Comparison of ENCODE assay signal across 1 cellular context in the genomic region with DNA sequence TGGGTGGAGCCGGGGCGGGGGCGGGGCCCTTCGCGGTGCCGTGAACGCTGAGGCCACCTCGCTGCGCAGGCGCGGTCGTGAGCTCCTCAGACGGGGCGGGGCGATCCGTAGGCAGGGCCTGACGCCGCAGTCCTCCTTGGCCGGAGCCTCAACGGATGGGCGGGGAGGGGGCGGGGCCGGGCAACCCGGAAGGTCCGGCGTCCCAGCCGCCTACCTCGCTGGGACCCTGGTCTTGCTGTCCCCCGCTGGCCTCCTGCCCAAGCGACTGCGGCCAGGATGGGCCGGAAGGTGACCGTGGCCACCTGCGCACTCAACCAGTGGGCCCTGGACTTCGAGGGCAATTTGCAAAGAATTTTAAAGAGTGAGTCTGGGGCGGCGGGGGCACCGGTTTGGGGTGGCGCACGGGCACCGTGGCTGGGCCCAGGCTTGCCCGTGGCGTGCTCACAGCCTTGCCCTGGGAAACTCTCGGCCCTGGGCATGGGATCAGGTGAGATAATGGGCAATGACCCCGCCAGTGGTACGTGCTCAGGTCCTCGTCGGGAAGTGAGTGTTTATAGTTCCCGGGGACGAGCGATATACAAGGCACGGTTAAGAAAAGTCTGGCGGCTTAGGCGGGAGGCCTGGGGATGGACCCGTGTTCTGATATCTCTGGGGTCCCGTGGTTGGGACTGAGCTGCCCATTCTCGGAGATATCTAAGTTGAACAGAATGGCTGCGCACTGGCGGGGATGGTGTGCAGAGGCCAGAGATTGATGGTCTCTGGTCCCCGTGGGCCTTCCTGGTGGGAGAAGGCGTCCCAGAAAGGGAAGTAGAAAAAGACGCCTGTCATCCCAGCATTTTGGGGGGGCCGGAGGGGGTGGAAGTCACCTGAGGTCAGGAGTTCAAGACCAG.
TF ChIP-seq lines count a peak whose summit lies in the region.

TSS of gene NADSYN1 (plus strand) at position 183 of the 890 bp plus-strand sequence. CDS start at position 277, 94 bp downstream.

TF ChIP-seq in HepG2, 621 proteins besides CTCF, POLR2A, EP300 and RAD21 (continued from another document and continues in another):
- TF ChIP-seq, protein P1, sequence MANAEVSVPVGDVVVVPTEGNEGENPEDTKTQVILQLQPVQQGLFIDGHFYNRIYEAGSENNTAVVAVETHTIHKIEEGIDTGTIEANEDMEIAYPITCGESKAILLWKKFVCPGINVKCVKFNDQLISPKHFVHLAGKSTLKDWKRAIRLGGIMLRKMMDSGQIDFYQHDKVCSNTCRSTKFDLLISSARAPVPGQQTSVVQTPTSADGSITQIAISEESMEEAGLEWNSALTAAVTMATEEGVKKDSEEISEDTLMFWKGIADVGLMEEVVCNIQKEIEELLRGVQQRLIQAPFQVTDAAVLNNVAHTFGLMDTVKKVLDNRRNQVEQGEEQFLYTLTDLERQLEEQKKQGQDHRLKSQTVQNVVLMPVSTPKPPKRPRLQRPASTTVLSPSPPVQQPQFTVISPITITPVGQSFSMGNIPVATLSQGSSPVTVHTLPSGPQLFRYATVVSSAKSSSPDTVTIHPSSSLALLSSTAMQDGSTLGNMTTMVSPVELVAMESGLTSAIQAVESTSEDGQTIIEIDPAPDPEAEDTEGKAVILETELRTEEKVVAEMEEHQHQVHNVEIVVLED (CRISPR knock-in tag; IDR thresholded peaks at IDR 0.05; ENCODE audit: borderline replicate concordance): peak; percentile 44; the same call in 1 of the 2 replicates
- peak; percentile 55; the same call in 1 of the 2 replicates for TF ChIP-seq KAT7 (CRISPR knock-in tag; IDR thresholded peaks at IDR 0.05; ENCODE audit: borderline replicate concordance)
- no peak for TF ChIP-seq NFIB (CRISPR knock-in tag; IDR thresholded peaks at IDR 0.05; ENCODE audit: borderline replicate concordance)
- TF ChIP-seq, protein P2, sequence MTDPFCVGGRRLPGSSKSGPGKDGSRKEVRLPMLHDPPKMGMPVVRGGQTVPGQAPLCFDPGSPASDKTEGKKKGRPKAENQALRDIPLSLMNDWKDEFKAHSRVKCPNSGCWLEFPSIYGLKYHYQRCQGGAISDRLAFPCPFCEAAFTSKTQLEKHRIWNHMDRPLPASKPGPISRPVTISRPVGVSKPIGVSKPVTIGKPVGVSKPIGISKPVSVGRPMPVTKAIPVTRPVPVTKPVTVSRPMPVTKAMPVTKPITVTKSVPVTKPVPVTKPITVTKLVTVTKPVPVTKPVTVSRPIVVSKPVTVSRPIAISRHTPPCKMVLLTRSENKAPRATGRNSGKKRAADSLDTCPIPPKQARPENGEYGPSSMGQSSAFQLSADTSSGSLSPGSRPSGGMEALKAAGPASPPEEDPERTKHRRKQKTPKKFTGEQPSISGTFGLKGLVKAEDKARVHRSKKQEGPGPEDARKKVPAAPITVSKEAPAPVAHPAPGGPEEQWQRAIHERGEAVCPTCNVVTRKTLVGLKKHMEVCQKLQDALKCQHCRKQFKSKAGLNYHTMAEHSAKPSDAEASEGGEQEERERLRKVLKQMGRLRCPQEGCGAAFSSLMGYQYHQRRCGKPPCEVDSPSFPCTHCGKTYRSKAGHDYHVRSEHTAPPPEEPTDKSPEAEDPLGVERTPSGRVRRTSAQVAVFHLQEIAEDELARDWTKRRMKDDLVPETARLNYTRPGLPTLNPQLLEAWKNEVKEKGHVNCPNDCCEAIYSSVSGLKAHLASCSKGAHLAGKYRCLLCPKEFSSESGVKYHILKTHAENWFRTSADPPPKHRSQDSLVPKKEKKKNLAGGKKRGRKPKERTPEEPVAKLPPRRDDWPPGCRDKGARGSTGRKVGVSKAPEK (CRISPR knock-in tag; IDR thresholded peaks at IDR 0.05; ENCODE audit: borderline replicate concordance): no peak
- no peak for TF ChIP-seq FIP1L1 (IDR thresholded peaks at IDR 0.05; ENCODE audit: borderline replicate concordance, insufficient read depth, low read depth, low read length)
- TF ChIP-seq RELA (CRISPR knock-in tag; IDR thresholded peaks at IDR 0.05): no peak
- no peak for TF ChIP-seq SMAD9 (CRISPR knock-in tag; IDR thresholded peaks at IDR 0.05)
- TF ChIP-seq ZNF34 (CRISPR knock-in tag; IDR thresholded peaks at IDR 0.05; ENCODE audit: borderline replicate concordance): no peak
- TF ChIP-seq ZNF746 (CRISPR knock-in tag; IDR thresholded peaks at IDR 0.05): no peak
- peak; percentile 91 for TF ChIP-seq ELF1 (CRISPR knock-in tag; IDR thresholded peaks at IDR 0.05)
- no peak for TF ChIP-seq EHMT2 (IDR thresholded peaks at IDR 0.05; ENCODE audit: borderline replicate concordance, low read depth, low read length)
- TF ChIP-seq FOXK1 (CRISPR knock-in tag; IDR thresholded peaks at IDR 0.05; ENCODE audit: borderline replicate concordance, low read depth): no peak
- no peak; the same call in 1 of the 2 replicates for TF ChIP-seq ZNF572 (CRISPR knock-in tag; IDR thresholded peaks at IDR 0.05)
- peak; percentile 48; the same call in 1 of the 2 replicates for TF ChIP-seq POGZ (CRISPR knock-in tag; IDR thresholded peaks at IDR 0.05)
- no peak; the same call in 1 of the 2 replicates for TF ChIP-seq IRF9 (CRISPR knock-in tag; IDR thresholded peaks at IDR 0.05; ENCODE audit: borderline replicate concordance)
- TF ChIP-seq TMF1 (CRISPR knock-in tag; IDR thresholded peaks at IDR 0.05; ENCODE audit: low read depth): peak; percentile 37; the same call in 1 of the 2 replicates
- no peak for TF ChIP-seq ZMAT5 (CRISPR knock-in tag; IDR thresholded peaks at IDR 0.05; ENCODE audit: borderline replicate concordance, low read depth)
- TF ChIP-seq TAF1 (CRISPR knock-in tag; IDR thresholded peaks at IDR 0.05): peak; percentile 65; the same call in 1 of the 2 replicates
- no peak for TF ChIP-seq SUZ12 (IDR thresholded peaks at IDR 0.05; ENCODE audit: low read depth, low read length)
- 0 out of 2 replicates have a peak, but pooled peaks have one; percentile 45 for TF ChIP-seq ZNF691 (CRISPR knock-in tag; IDR thresholded peaks at IDR 0.05; ENCODE audit: borderline replicate concordance, low read depth)
- TF ChIP-seq, protein P3, sequence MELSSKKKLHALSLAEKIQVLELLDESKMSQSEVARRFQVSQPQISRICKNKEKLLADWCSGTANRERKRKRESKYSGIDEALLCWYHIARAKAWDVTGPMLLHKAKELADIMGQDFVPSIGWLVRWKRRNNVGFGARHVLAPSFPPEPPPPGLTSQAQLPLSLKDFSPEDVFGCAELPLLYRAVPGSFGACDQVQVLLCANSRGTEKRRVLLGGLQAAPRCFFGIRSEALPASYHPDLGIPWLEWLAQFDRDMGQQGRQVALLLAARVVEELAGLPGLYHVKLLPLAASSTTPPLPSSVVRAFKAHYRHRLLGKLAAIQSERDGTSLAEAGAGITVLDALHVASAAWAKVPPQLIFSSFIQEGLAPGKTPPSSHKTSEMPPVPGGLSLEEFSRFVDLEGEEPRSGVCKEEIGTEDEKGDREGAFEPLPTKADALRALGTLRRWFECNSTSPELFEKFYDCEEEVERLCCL (CRISPR knock-in tag; IDR thresholded peaks at IDR 0.05; ENCODE audit: borderline replicate concordance): no peak
- TF ChIP-seq, protein P4, sequence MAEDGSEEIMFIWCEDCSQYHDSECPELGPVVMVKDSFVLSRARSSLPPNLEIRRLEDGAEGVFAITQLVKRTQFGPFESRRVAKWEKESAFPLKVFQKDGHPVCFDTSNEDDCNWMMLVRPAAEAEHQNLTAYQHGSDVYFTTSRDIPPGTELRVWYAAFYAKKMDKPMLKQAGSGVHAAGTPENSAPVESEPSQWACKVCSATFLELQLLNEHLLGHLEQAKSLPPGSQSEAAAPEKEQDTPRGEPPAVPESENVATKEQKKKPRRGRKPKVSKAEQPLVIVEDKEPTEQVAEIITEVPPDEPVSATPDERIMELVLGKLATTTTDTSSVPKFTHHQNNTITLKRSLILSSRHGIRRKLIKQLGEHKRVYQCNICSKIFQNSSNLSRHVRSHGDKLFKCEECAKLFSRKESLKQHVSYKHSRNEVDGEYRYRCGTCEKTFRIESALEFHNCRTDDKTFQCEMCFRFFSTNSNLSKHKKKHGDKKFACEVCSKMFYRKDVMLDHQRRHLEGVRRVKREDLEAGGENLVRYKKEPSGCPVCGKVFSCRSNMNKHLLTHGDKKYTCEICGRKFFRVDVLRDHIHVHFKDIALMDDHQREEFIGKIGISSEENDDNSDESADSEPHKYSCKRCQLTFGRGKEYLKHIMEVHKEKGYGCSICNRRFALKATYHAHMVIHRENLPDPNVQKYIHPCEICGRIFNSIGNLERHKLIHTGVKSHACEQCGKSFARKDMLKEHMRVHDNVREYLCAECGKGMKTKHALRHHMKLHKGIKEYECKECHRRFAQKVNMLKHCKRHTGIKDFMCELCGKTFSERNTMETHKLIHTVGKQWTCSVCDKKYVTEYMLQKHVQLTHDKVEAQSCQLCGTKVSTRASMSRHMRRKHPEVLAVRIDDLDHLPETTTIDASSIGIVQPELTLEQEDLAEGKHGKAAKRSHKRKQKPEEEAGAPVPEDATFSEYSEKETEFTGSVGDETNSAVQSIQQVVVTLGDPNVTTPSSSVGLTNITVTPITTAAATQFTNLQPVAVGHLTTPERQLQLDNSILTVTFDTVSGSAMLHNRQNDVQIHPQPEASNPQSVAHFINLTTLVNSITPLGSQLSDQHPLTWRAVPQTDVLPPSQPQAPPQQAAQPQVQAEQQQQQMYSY (CRISPR knock-in tag; IDR thresholded peaks at IDR 0.05): no peak
- TF ChIP-seq FOSL1 (CRISPR knock-in tag; IDR thresholded peaks at IDR 0.05; ENCODE audit: borderline replicate concordance): no peak
- no peak for TF ChIP-seq ZNF605 (CRISPR knock-in tag; IDR thresholded peaks at IDR 0.05)
- 0 out of 2 replicates have a peak, but pooled peaks have one; percentile 50 for TF ChIP-seq REL (CRISPR knock-in tag; conservative IDR thresholded peaks at IDR 0.05)
- TF ChIP-seq SSRP1 (CRISPR knock-in tag; IDR thresholded peaks at IDR 0.05): no peak
- no peak for TF ChIP-seq ZNF33A (CRISPR knock-in tag; IDR thresholded peaks at IDR 0.05; ENCODE audit: borderline replicate concordance)
- peak; percentile 72 for TF ChIP-seq KDM5B (CRISPR knock-in tag; IDR thresholded peaks at IDR 0.05; ENCODE audit: borderline replicate concordance)
- no peak for TF ChIP-seq ZNF776 (CRISPR knock-in tag; IDR thresholded peaks at IDR 0.05)
- peak in 1 of 2 experiments; percentile 28; a peak in 1 of 4 replicates for TF ChIP-seq ATF4 (CRISPR knock-in tag; IDR thresholded peaks at IDR 0.05)
- TF ChIP-seq NR1H2 (CRISPR knock-in tag; IDR thresholded peaks at IDR 0.05; ENCODE audit: borderline replicate concordance, low read depth): no peak
- TF ChIP-seq, protein P5, sequence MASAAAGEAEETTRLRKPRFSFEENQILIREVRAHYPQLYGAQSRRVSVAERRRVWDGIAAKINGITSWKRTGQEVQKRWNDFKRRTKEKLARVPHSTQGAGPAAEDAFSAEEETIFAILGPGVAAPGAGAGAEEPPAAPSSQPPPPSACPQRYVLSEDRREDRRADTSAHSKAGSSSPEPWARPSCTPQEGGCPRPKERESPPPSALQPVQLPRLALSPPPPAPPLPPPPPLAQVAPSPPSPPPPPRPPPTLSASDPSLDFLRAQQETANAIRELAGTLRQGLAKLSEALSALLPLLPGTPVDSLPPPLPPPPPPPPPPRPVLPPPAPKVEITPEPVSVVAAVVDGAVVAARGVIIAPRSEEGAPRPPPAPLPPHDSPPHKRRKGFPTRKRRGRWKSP (CRISPR knock-in tag; IDR thresholded peaks at IDR 0.05): no peak
- peak; percentile 64; the same call in 1 of the 2 replicates for TF ChIP-seq SIN3A (IDR thresholded peaks at IDR 0.05; ENCODE audit: borderline replicate concordance, low read depth, low read length)
- TF ChIP-seq XBP1 (CRISPR knock-in tag; IDR thresholded peaks at IDR 0.05): no peak
- TF ChIP-seq, protein P6, sequence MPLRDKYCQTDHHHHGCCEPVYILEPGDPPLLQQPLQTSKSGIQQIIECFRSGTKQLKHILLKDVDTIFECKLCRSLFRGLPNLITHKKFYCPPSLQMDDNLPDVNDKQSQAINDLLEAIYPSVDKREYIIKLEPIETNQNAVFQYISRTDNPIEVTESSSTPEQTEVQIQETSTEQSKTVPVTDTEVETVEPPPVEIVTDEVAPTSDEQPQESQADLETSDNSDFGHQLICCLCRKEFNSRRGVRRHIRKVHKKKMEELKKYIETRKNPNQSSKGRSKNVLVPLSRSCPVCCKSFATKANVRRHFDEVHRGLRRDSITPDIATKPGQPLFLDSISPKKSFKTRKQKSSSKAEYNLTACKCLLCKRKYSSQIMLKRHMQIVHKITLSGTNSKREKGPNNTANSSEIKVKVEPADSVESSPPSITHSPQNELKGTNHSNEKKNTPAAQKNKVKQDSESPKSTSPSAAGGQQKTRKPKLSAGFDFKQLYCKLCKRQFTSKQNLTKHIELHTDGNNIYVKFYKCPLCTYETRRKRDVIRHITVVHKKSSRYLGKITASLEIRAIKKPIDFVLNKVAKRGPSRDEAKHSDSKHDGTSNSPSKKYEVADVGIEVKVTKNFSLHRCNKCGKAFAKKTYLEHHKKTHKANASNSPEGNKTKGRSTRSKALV (CRISPR knock-in tag; IDR thresholded peaks at IDR 0.05): no peak
- TF ChIP-seq ZNF496 (CRISPR knock-in tag; IDR thresholded peaks at IDR 0.05; ENCODE audit: insufficient replicate concordance): no peak
- TF ChIP-seq ZNF549 (CRISPR knock-in tag; IDR thresholded peaks at IDR 0.05): no peak
- 0 out of 2 replicates have a peak, but pooled peaks have one; percentile 6 for TF ChIP-seq ZNF331 (CRISPR knock-in tag; IDR thresholded peaks at IDR 0.05)
- no peak for TF ChIP-seq TCF7L2 (IDR thresholded peaks at IDR 0.05; ENCODE audit: low read depth, low read length)
- TF ChIP-seq PTBP1 (IDR thresholded peaks at IDR 0.05; ENCODE audit: low read depth, low read length, poor library complexity, severe bottlenecking): no peak
- TF ChIP-seq BRCA1 (CRISPR knock-in tag; IDR thresholded peaks at IDR 0.05): no peak
- peak; percentile 56 for TF ChIP-seq NFYB (CRISPR knock-in tag; IDR thresholded peaks at IDR 0.05)
- TF ChIP-seq ZNF879 (CRISPR knock-in tag; IDR thresholded peaks at IDR 0.05): no peak
